6 cellular contexts compared by ENCODE assay signal in genomic region chr19:5623397-5624153, GRCh38. TPM values are rescaled to one million over a fixed set of nuclear protein-coding genes. Genes with fewer than 3 reads are reported as not detected.
DNase-seq lines count a peak whose midpoint lies in the region; ATAC-seq and TF ChIP-seq lines count a peak whose summit lies in the region.

No MANE protein-coding gene starts in this region.

- H3K9me3 ChIP-seq in right cardiac atrium (ENCODE audit: control insufficient read depth, low read length), result no peaks in the 10 kb centered on the region

- DNase-seq in right cardiac atrium, result peak in 2 of 3 donors; percentile 18 to 56
- DNase-seq in substantia nigra (lab: John Stamatoyannopoulos, UW), result peak in 5 of 49 donors; percentile 22 to 48 (median 34)
- DNase-seq in NCI-H774 (lab: John Stamatoyannopoulos, UW), result no peak

- H3K4me3 ChIP-seq in right cardiac atrium (ENCODE audit: low read length), result peak overlapping the region; percentile 90

- H3K27ac ChIP-seq in VCaP (peak overlapping the region; percentile 93), right cardiac atrium (ENCODE audit: low read length) (peak overlapping the region; percentile 90), substantia nigra (ENCODE audit: low read depth, low read length, poor library complexity, severe bottlenecking) (peak overlapping the region; percentile 90)

- H3K4me1 ChIP-seq in right cardiac atrium (ENCODE audit: control insufficient read depth, insufficient read depth, low read length), result peaks cover 24% of the 10 kb centered on the region

- WGBS in right cardiac atrium, result under 1% methylated on average over 55 of the region's 55 CpGs

- ATAC-seq in GM21529 (IDR thresholded peaks at IDR 0.05; ENCODE audit: unreplicated experiment), result peak; percentile 8
- peak in 1 of 2 donors; percentile 2 for ATAC-seq in right cardiac atrium
- ATAC-seq in HG02763 (IDR thresholded peaks at IDR 0.05; ENCODE audit: unreplicated experiment), result no peak

- TF ChIP-seq CTCF in VCaP (conservative IDR thresholded peaks at IDR 0.05), result no peak

- H3K27me3 ChIP-seq in right cardiac atrium (ENCODE audit: control insufficient read depth, insufficient read depth), result no peaks in the 10 kb centered on the region

- intact Hi-C loops in right cardiac atrium (cut with DNase I), result no loop called here

RNA-seq across cellular contexts. Expression of gene SAFB, which starts 0.7 kb away (rescaled TPM):
- total RNA-seq in right cardiac atrium, result 10 to 100 TPM; 50.5 to 65.0 (median 61.8) TPM
- polyA plus RNA-seq in right cardiac atrium, result 48.4 TPM

RNA-seq across cellular contexts. Expression of gene SAFB2, which starts 1.0 kb away (rescaled TPM):
- total RNA-seq in right cardiac atrium, result 10 to 100 TPM; 53.3 to 68.8 (median 63.1) TPM
- 43.6 TPM for polyA plus RNA-seq in right cardiac atrium

RNA-seq across cellular contexts. Expression of gene TINCR, which starts 55.8 kb away (rescaled TPM):
- under 1 TPM in 3 of 4 donors, not detected in 1; 0.06 to 0.11 (median 0.08) TPM for total RNA-seq in right cardiac atrium
- 0.34 TPM for polyA plus RNA-seq in right cardiac atrium

RNA-seq across cellular contexts. Expression of gene MICOS13, which starts 56.7 kb away (rescaled TPM):
- total RNA-seq in right cardiac atrium, result 100 to 1,000 TPM; 132 to 175 (median 149) TPM
- polyA plus RNA-seq in right cardiac atrium, result 296 TPM

RNA-seq across cellular contexts. Expression of gene HSD11B1L, which starts 57.3 kb away (rescaled TPM):
- total RNA-seq in right cardiac atrium, result 1 to 10 TPM; 4.3 to 7.1 (median 6.8) TPM
- 9.8 TPM for polyA plus RNA-seq in right cardiac atrium
